29 cellular contexts compared by ENCODE assay signal in the genomic region with DNA sequence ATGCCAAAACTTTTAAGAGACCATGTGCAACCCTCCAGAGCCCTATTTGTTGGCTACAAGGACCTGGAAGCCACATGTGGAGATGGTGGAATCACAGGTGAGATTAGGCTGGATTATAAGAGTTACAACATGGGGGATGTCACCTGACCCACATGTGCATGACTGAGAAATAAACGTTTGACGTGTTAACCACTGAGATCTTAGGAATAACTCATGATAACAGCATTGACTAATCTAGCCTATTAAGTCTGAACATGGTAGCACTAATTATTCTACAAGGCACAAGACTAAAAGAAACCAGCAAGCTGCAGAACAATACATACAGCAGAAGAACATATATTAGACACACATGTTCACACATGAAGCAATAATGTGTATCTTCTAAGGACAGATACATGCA.
"Had no signal": no experiment of that assay in that cellular context is flagged by ENCODE, and none has a peak within 500 bp of the region (broad histone marks: within the 10 kb centered on the region; RNA-seq: fewer than 3 reads in every experiment).

No MANE protein-coding gene starts in this region.

- H3K36me3 ChIP-seq: neural progenitor cell, ovary, transverse colon, uterus had no signal

- DNase-seq: naive B cell; natural killer cell; occipital lobe; ovary; posterior cingulate gyrus; psoas muscle; right cardiac atrium; right lobe of liver; sigmoid colon; small intestine; stimulated activated CD4-positive, alpha-beta T cell treated with anti-CD3 and anti-CD28 coated beads, Interleukin-15, amount 100 ng/mL, for 24 hours; stimulated activated CD4-positive, alpha-beta T cell treated with anti-CD3 and anti-CD28 coated beads, Interleukin-2, amount 100 ng/mL, for 24 hours; stimulated activated CD4-positive, alpha-beta T cell treated with anti-CD3 and anti-CD28 coated beads, Interleukin-2, amount 100 ng/mL, for 48 hours; stimulated activated CD4-positive, alpha-beta T cell treated with anti-CD3 and anti-CD28 coated beads, Interleukin-4, amount 100 ng/mL, for 24 hours; stimulated activated naive CD4-positive, alpha-beta T cell; substantia nigra; testis; tibial artery; transverse colon; upper lobe of right lung; uterus had no signal

- ATAC-seq: natural killer cell; psoas muscle; right cardiac atrium; right lobe of liver; stimulated activated memory B cell treated with anti-CD40 and anti-IgM and Interleukin-4, amounts not matched to agents 10 μg/mL and 1 μg/mL and 100 μg/mL, for 72 hours; upper lobe of right lung had no signal

- H3K4me1 Mint-ChIP-seq: nephron had no signal

- H3K27ac Mint-ChIP-seq: natural killer cell; nephron; neural progenitor cell; progenitor cell of endocrine pancreas; stimulated activated memory B cell treated with anti-CD40 and anti-IgM and Interleukin-4, amounts not matched to agents 10 μg/mL and 1 μg/mL and 100 μg/mL, for 72 hours; stimulated activated naive CD8-positive, alpha-beta T cell treated with anti-CD3 and anti-CD28 coated beads, Interleukin-15, Interleukin-2, amounts not matched to agents 100 ng/mL and 50 ng/mL, for 24 hours; type B pancreatic cell had no signal

- FAIRE-seq: small intestine had no signal

- H3K27me3 Mint-ChIP-seq: naive B cell; progenitor cell of endocrine pancreas; stimulated activated memory B cell treated with anti-CD40 and anti-IgM and Interleukin-4, amounts not matched to agents 10 μg/mL and 1 μg/mL and 100 μg/mL, for 72 hours; stimulated activated naive CD8-positive, alpha-beta T cell treated with anti-CD3 and anti-CD28 coated beads, Interleukin-15, Interleukin-2, amounts not matched to agents 100 ng/mL and 50 ng/mL, for 24 hours; type B pancreatic cell had no signal

- H3K27ac ChIP-seq: neural progenitor cell, ovary, parathyroid adenoma, psoas muscle, right lobe of liver, sigmoid colon, suprapubic skin, testis, tibial artery, transverse colon, upper lobe of right lung, uterus had no signal

- H3K27me3 ChIP-seq: neural progenitor cell, ovary, right lobe of liver, sigmoid colon, suprapubic skin, testis, tibial artery, transverse colon, upper lobe of right lung, uterus had no signal

- H3K4me3 ChIP-seq: neural progenitor cell, ovary, psoas muscle, right lobe of liver, sigmoid colon, suprapubic skin, testis, tibial artery, transverse colon, upper lobe of right lung, uterus had no signal

- H3K9me3 Mint-ChIP-seq: naive B cell; natural killer cell; nephron; neural progenitor cell; stimulated activated memory B cell treated with anti-CD40 and anti-IgM and Interleukin-4, amounts not matched to agents 10 μg/mL and 1 μg/mL and 100 μg/mL, for 72 hours; stimulated activated naive CD8-positive, alpha-beta T cell treated with anti-CD3 and anti-CD28 coated beads, Interleukin-15, Interleukin-2, amounts not matched to agents 100 ng/mL and 50 ng/mL, for 24 hours; type B pancreatic cell had no signal

- H3K4me3 Mint-ChIP-seq: natural killer cell; nephron; neural progenitor cell; stimulated activated memory B cell treated with anti-CD40 and anti-IgM and Interleukin-4, amounts not matched to agents 10 μg/mL and 1 μg/mL and 100 μg/mL, for 72 hours; stimulated activated naive CD8-positive, alpha-beta T cell treated with anti-CD3 and anti-CD28 coated beads, Interleukin-15, Interleukin-2, amounts not matched to agents 100 ng/mL and 50 ng/mL, for 24 hours; type B pancreatic cell had no signal

- H3K4me1 ChIP-seq: parathyroid adenoma, psoas muscle, suprapubic skin, testis, transverse colon, upper lobe of right lung, uterus had no signal

- H3K9me3 ChIP-seq: ovary, psoas muscle, right lobe of liver, sigmoid colon, suprapubic skin, testis, tibial artery, transverse colon, upper lobe of right lung, uterus had no signal
